ENCODE assay signal across 8 cellular contexts in the genomic region with DNA sequence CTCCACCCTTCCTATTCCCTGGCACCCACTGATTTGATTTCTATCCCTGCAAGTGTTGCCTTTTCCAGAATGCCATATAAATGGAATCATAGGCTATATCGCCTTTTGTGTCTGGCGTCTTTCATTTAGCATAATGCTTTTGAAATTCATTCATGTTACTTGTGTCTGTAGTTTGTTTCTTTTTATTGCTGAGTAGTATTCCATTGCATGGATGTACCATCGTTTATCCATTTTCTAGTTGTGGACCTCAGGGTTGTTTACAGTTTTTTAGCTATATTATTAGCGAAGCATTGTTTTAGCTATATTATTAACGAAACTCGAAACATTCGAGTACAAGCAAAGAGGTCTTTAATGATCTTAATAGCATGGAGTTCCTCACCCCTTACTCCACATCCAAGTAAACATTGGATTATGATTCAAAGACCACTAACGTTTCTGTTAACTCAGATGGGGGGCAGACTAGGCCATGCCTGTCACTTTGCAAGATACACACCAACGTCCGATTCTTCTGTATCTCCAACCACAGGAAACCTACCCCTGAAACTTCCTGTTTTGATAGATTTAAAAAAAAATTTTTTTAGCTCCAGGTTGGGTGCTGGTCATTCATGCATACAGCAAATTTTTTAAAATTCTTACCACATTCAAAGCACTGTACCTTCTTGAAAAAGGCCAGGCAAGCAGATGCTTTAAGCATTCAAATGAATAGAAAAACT. TPM values are rescaled to one million over a fixed set of nuclear protein-coding genes. Genes with fewer than 3 reads are reported as not detected.
A peak's percentile ranks its signal among the peaks of the same experiment; 100 is the strongest.
DNase-seq lines count a peak whose midpoint lies in the region; ATAC-seq, FAIRE-seq and TF ChIP-seq lines count a peak whose summit lies in the region.

No MANE protein-coding gene starts in this region.

- TF ChIP-seq CTCF in brain (conservative IDR thresholded peaks at IDR 0.05) = no peak

- peaks cover 8% of the 10 kb centered on the region for H3K27me3 Mint-ChIP-seq in brain
- H3K27me3 Mint-ChIP-seq in naive thymus-derived CD8-positive, alpha-beta T cell = no peaks in the 10 kb centered on the region

- peaks cover under 1 to 39% (median 24%) of the 10 kb centered on the region in 5 experiments for H3K9me3 Mint-ChIP-seq in brain
- H3K9me3 Mint-ChIP-seq in naive thymus-derived CD8-positive, alpha-beta T cell = no peaks in the 10 kb centered on the region

- peak overlapping the region; percentile 77 to 96 (median 95) for H3K27ac Mint-ChIP-seq in brain
- peak overlapping the region; percentile 82 to 99 (median 91) for H3K27ac Mint-ChIP-seq in naive thymus-derived CD8-positive, alpha-beta T cell

- peaks cover 50% of the 10 kb centered on the region for H3K36me3 Mint-ChIP-seq in brain
- peaks cover 0 to 16% (median 6%) of the 10 kb centered on the region in 3 donors for H3K36me3 Mint-ChIP-seq in naive thymus-derived CD8-positive, alpha-beta T cell

- peak; percentile 43 for ATAC-seq in GM21576 (IDR thresholded peaks at IDR 0.05; ENCODE audit: unreplicated experiment)
- ATAC-seq in naive thymus-derived CD8-positive, alpha-beta T cell = no peak

- peak overlapping the region; percentile 89 to 95 (median 94) for H3K4me3 Mint-ChIP-seq in brain
- peak overlapping the region; percentile 90 to 98 (median 94) for H3K4me3 Mint-ChIP-seq in naive thymus-derived CD8-positive, alpha-beta T cell

- FAIRE-seq in HTR-8/SVneo (lab: Jason Lieb, UNC) = no peak

- POLR2A ChIA-PET in naive thymus-derived CD8-positive, alpha-beta T cell (lab: Charles Lee) = interaction anchor here (1.0 to 7.6 kb wide), 4 partner anchors 12 to 307 kb away, joined by 3 to 84 read pairs (median 14); partner anchors contain the start of gene GRSF1

- H3K4me1 Mint-ChIP-seq in brain = peaks cover 56% of the 10 kb centered on the region
- peaks cover 25 to 59% (median 53%) of the 10 kb centered on the region in 4 donors for H3K4me1 Mint-ChIP-seq in naive thymus-derived CD8-positive, alpha-beta T cell

- DNase-seq in GF-D8 (lab: John Stamatoyannopoulos, UW) (peak; percentile 63), LHCN-M2 (ENCODE audit: low read depth) (peak; percentile 11), HTR-8/SVneo (ENCODE audit: insufficient read length, low spot score) (no peak), NCI-H1048 (lab: John Stamatoyannopoulos, UW) (no peak), DMS79 (lab: John Stamatoyannopoulos, UW) (no peak)
- no peak for DNase-seq in naive thymus-derived CD8-positive, alpha-beta T cell

RNA-seq across cellular contexts. Expression of gene DCK, which starts 1.1 kb away (rescaled TPM):
- 52.8 and 53.4 TPM in 2 replicates for total RNA-seq in LHCN-M2 (2014; rRNA removed)
- 8.8 TPM for polyA plus RNA-seq in LHCN-M2 (2012)
- 19.7 TPM for polyA plus RNA-seq in brain (ENCODE audit: insufficient read depth, low read depth, low replicate concordance)
- total RNA-seq in naive thymus-derived CD8-positive, alpha-beta T cell = 10 to 100 TPM; 61.9 to 65.4 TPM
- 100 to 1,000 TPM in 1 of 3 donors, 10 to 100 TPM in 2; 83.8 to 100 (median 93.1) TPM for polyA plus RNA-seq in naive thymus-derived CD8-positive, alpha-beta T cell

Comparison
In these comparisons a context has a peak if more than half of its experiments do, and no peak if none do; other contexts are left out.
1. DNase-seq: peak in GF-D8 (single experiment) and LHCN-M2 (single experiment); none in naive thymus-derived CD8-positive, alpha-beta T cell (0 of 10), HTR-8/SVneo (single experiment), NCI-H1048 (single experiment) and DMS79 (single experiment).